ENCODE assay signal across 15 cellular contexts in the genomic region with DNA sequence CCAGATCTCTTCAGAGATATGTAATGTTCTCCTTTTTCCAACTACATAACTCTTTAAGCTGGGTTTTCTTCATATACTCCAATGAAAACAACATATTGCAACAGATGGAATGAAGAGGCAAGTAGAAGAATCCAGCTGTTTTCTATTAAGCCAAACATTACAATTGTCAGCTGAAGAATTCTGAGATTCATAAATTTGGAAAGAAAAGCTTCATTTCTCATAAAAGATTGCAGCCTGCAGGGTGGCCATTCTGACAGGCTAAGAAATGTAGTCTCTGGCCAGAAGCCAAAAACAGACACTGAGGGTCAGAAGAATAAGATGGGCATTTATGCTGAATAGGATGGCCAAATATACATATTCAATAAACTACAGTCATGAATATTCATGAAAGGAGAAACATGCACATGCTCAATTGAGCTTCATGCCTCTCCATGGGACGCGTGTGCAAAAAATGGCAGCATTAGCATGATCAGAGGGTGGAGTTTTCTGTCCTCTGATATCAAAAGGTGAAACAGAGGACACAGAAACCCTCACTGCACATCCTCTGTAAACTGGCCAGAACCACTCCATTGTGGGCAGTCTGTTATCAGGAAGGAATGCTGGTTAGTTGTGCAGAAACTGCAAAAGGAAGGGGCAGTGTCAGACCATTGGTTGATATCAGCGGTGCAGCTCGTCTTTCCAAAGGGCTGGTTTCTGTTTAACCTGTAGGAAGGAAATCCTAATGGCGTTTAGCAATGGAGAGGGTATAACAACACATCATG. TPM values are rescaled to one million over a fixed set of nuclear protein-coding genes. Genes with fewer than 3 reads are reported as not detected.
DNase-seq lines count a peak whose midpoint lies in the region; FAIRE-seq and TF ChIP-seq lines count a peak whose summit lies in the region.
"Had no signal": no experiment of that assay in that cellular context is flagged by ENCODE, and none has a peak within 500 bp of the region (broad histone marks: within the 10 kb centered on the region; RNA-seq: fewer than 3 reads in every experiment).

No MANE protein-coding gene starts in this region.

- H3K27me3 ChIP-seq in Karpas-422 (ENCODE audit: low read length) = no peaks in the 10 kb centered on the region
- H3K27me3 ChIP-seq: vagina had no signal

- intact Hi-C loops in kidney (cut with DNase I) = no loop called here

- H3K9me3 ChIP-seq in Karpas-422 (ENCODE audit: low read length) = no peaks in the 10 kb centered on the region
- no peaks in the 10 kb centered on the region for H3K9me3 ChIP-seq in kidney (ENCODE audit: control insufficient read depth in 1 of 2, low read length in 2 of 2)
- H3K9me3 ChIP-seq: HAP-1, vagina had no signal

- H3K4me2 ChIP-seq in Karpas-422 (ENCODE audit: low read depth, low read length, poor library complexity, severe bottlenecking) = no peak overlapping the region

- peak; percentile 11 for DNase-seq in A172 (ENCODE audit: low spot score)
- peak; percentile 34 for DNase-seq in Karpas-422
- DNase-seq in choroid plexus epithelial cell (ENCODE audit: low read depth) = peak; percentile 76
- no peak for DNase-seq in kidney
- DNase-seq in central memory CD4-positive, alpha-beta T cell = no peak
- no peak for DNase-seq in activated CD4-positive, CD25-positive, alpha-beta regulatory T cell (lab: John Stamatoyannopoulos, UW)
- no peak for DNase-seq in T-helper 2 cell
- DNase-seq in activated CD4-positive, alpha-beta T cell treated with anti-CD3 and anti-CD28 coated beads for 48 hours = no peak
- DNase-seq: hippocampal formation; NCI-H2227 treated with DMSO at 0.1 percent for 48 hours; posterior cingulate gyrus; stimulated activated CD4-positive, alpha-beta T cell treated with anti-CD3 and anti-CD28 coated beads, Interleukin-1b, Interleukin-23, amount 100 ng/mL, for 48 hours; T-helper 9 cell had no signal

- no peaks in the 10 kb centered on the region for H3K36me3 ChIP-seq in Karpas-422 (ENCODE audit: insufficient read depth, low read length)
- no peaks in the 10 kb centered on the region for H3K36me3 ChIP-seq in kidney (ENCODE audit: control insufficient read depth in 1 of 2, insufficient read depth in 2 of 2, low read length in 2 of 2)
- H3K36me3 ChIP-seq: HAP-1, vagina had no signal

- H3K4me1 ChIP-seq in Karpas-422 (ENCODE audit: low read length) (no peaks in the 10 kb centered on the region), kidney (ENCODE audit: control insufficient read depth in 1 of 2, insufficient read depth in 1 of 2, low read depth in 1 of 2, low read length in 2 of 2) (peaks cover 4 to 20% of the 10 kb centered on the region in 2 donors)
- H3K4me1 ChIP-seq: vagina had no signal

- no peak for FAIRE-seq in kidney (lab: Jason Lieb, UNC)

- TF ChIP-seq CTCF in choroid plexus epithelial cell (conservative IDR thresholded peaks at IDR 0.05; ENCODE audit: low read depth, low read length) = no peak
- no peak for TF ChIP-seq CTCF in kidney (IDR thresholded peaks at IDR 0.05; ENCODE audit: borderline replicate concordance, extremely low read depth, insufficient read depth)

- H3K9me2 ChIP-seq in Karpas-422 (replicated peaks; ENCODE audit: insufficient read depth, low read length) = no peaks in the 10 kb centered on the region

- H3K79me2 ChIP-seq in Karpas-422 (ENCODE audit: low read length) = no peaks in the 10 kb centered on the region

- H4K20me1 ChIP-seq in Karpas-422 (ENCODE audit: insufficient read depth, low read depth, low read length) = no peaks in the 10 kb centered on the region

- no peak overlapping the region for H3K4me3 ChIP-seq in Karpas-422 (ENCODE audit: low read length)
- H3K4me3 ChIP-seq in choroid plexus epithelial cell (ENCODE audit: low read depth, low read length) = no peak overlapping the region
- H3K4me3 ChIP-seq in kidney (ENCODE audit: low read length in 2 of 2) = peak overlapping the region; percentile 14 to 40
- H3K4me3 ChIP-seq: HAP-1, vagina had no signal

- no peak overlapping the region for H2AFZ ChIP-seq in Karpas-422 (ENCODE audit: low read length)

- no peak overlapping the region for H3K27ac ChIP-seq in Karpas-422 (ENCODE audit: low read length)
- H3K27ac ChIP-seq in kidney (ENCODE audit: low read depth in 2 of 2, low read length in 2 of 2) = peak overlapping the region in 1 of 2 donors; percentile 7
- H3K27ac ChIP-seq: vagina had no signal

- H3K9ac ChIP-seq in Karpas-422 (ENCODE audit: low read length) (no peak overlapping the region), kidney (ENCODE audit: low read length in 2 of 2) (no peak overlapping the region)

RNA-seq across cellular contexts. Expression of gene FXN, which starts 50.2 kb away (rescaled TPM):
- total RNA-seq in A172 (2014; rRNA removed; shearing (Covaris generic)) = 12.6 and 15.7 TPM in 2 replicates
- total RNA-seq in Karpas-422 (2014; rRNA removed; shearing (Covaris generic); ENCODE audit: low replicate concordance) = 8.3 and 26.3 TPM in 2 replicates
- total RNA-seq in kidney = 12.9 TPM
- 21.1 TPM for polyA plus RNA-seq in kidney (ENCODE audit: insufficient read depth, low read depth, low replicate concordance)

Comparison
In these comparisons a context has a peak if more than half of its experiments do, and no peak if none do; other contexts are left out.
1. DNase-seq: peak in A172 (single experiment), Karpas-422 (single experiment) and choroid plexus epithelial cell (single experiment); none in kidney (single experiment), central memory CD4-positive, alpha-beta T cell (single experiment), activated CD4-positive, CD25-positive, alpha-beta regulatory T cell (0 of 4), T-helper 2 cell (0 of 5) and activated CD4-positive, alpha-beta T cell treated with anti-CD3 and anti-CD28 coated beads for 48 hours (single experiment).
2. H3K4me3 ChIP-seq: peak in kidney (2 of 2); none in Karpas-422 (single experiment) and choroid plexus epithelial cell (single experiment).